In genomic region chr9:124261787-124262595, GRCh38 we compare ENCODE assay signal across 9 cellular contexts. TPM values are rescaled to one million over a fixed set of nuclear protein-coding genes. Genes with fewer than 3 reads are reported as not detected.
DNase-seq lines count a peak whose midpoint lies in the region; ATAC-seq, FAIRE-seq and TF ChIP-seq lines count a peak whose summit lies in the region.
"Had no signal": no experiment of that assay in that cellular context is flagged by ENCODE, and none has a peak within 500 bp of the region (broad histone marks: within the 10 kb centered on the region; RNA-seq: fewer than 3 reads in every experiment).

No MANE protein-coding gene starts in this region.

- H3K27me3 ChIP-seq in heart right ventricle, result no peaks in the 10 kb centered on the region
- H3K27me3 ChIP-seq in H1 (replicated peaks in 1 of 4; ENCODE audit: control insufficient read depth in 3 of 4, extremely low read depth in 1 of 4, insufficient read depth in 3 of 4, low read length in 3 of 4), result no peaks in the 10 kb centered on the region; a peak in 2 of 7 replicates
- no peaks in the 10 kb centered on the region for H3K27me3 ChIP-seq in aorta (ENCODE audit: control insufficient read depth in 1 of 2, insufficient read depth in 2 of 2, low read length in 1 of 2)
- peaks cover 4% of the 10 kb centered on the region for H3K27me3 ChIP-seq in CD8-positive, alpha-beta T cell (ENCODE audit: insufficient read depth, low read length)

- no peaks in the 10 kb centered on the region for H3K36me3 Mint-ChIP-seq in nephron progenitor cell (ENCODE audit: low read depth)
- H3K36me3 Mint-ChIP-seq in CD8-positive, alpha-beta T cell, result no peaks in the 10 kb centered on the region

- no peak overlapping the region for H2BK20ac ChIP-seq in H1 (ENCODE audit: low read length)

- no peak overlapping the region for H3K14ac ChIP-seq in H1 (ENCODE audit: insufficient read length)

- no peak overlapping the region for H3K4ac ChIP-seq in H1 (replicated peaks; ENCODE audit: insufficient read length, low read depth, low read length)

- TF ChIP-seq CTCF in heart right ventricle (IDR thresholded peaks at IDR 0.05) (no peak), H1 (IDR thresholded peaks at IDR 0.05; ENCODE audit: control extremely low read depth in 1 of 3, insufficient read depth in 1 of 3, low read depth in 1 of 3, low read length in 3 of 3) (no peak), nephron progenitor cell (IDR thresholded peaks at IDR 0.05) (no peak)
- no peak for TF ChIP-seq CTCF in CD8-positive, alpha-beta T cell (IDR thresholded peaks at IDR 0.05)

- peak overlapping the region; percentile 80; the same call in 1 of the 2 replicates for H2BK12ac ChIP-seq in H1 (ENCODE audit: low read depth, low read length)

- no peaks in the 10 kb centered on the region for H3K9me3 Mint-ChIP-seq in nephron progenitor cell
- no peaks in the 10 kb centered on the region for H3K9me3 Mint-ChIP-seq in CD8-positive, alpha-beta T cell
- H3K9me3 Mint-ChIP-seq in stimulated activated naive CD8-positive, alpha-beta T cell treated with anti-CD3 and anti-CD28 coated beads, Interleukin-15, amount 100 ng/mL, for 72 hours, result no peaks in the 10 kb centered on the region
- H3K9me3 Mint-ChIP-seq: activated naive CD8-positive, alpha-beta T cell treated with anti-CD3 and anti-CD28 coated beads, Interleukin-2, amount 10 ng/mL, durations not matched to agents 7 days and 5 days had no signal

- no peak overlapping the region for H4K8ac ChIP-seq in H1 (ENCODE audit: extremely low read depth, insufficient read depth, low read length)

- TF ChIP-seq EP300 in H1 (IDR thresholded peaks at IDR 0.05; ENCODE audit: borderline replicate concordance in 1 of 2, low read depth in 2 of 2, low read length in 2 of 2), result no peak

- H3K56ac ChIP-seq in H1 (replicated peaks; ENCODE audit: insufficient read length, low read depth, low read length), result no peak overlapping the region

- POLR2A ChIA-PET in H1 (lab: Charles Lee; ENCODE audit: partially characterized antibody), result interaction anchor here (1.2 kb wide), 1 partner anchor 20 kb away, joined by 4 read pairs; no protein-coding TSS in a partner anchor
- POLR2A ChIA-PET in CD8-positive, alpha-beta T cell (lab: Charles Lee), result interaction anchor here (0.6 kb wide), 1 partner anchor 105 kb away, joined by 3 read pairs; no protein-coding TSS in a partner anchor

- H3K4me2 ChIP-seq in H1 (ENCODE audit: insufficient read depth in 1 of 2, low read depth in 2 of 2, low read length in 2 of 2), result no peak overlapping the region; a peak in 1 of 4 replicates

- peaks cover 0 to 18% of the 10 kb centered on the region in 2 experiments; a peak in 2 of 4 replicates for H3K79me2 ChIP-seq in H1 (ENCODE audit: control insufficient read depth in 1 of 2, insufficient read depth in 2 of 2, low read length in 2 of 2)

- H3K4me1 Mint-ChIP-seq in nephron progenitor cell, result peaks cover 65% of the 10 kb centered on the region
- peaks cover 11% of the 10 kb centered on the region for H3K4me1 Mint-ChIP-seq in CD8-positive, alpha-beta T cell (ENCODE audit: low read depth)
- peaks cover 44% of the 10 kb centered on the region for H3K4me1 Mint-ChIP-seq in stimulated activated naive CD8-positive, alpha-beta T cell treated with anti-CD3 and anti-CD28 coated beads, Interleukin-15, amount 100 ng/mL, for 72 hours

- DNase-seq in heart right ventricle (no peak), cardiac septum (ENCODE audit: low spot score) (no peak), H1 (ENCODE audit: low read depth in 1 of 2, low spot score in 2 of 2) (no peak), nephron progenitor cell (no peak), aorta (no peak), NOMO-1 (lab: John Stamatoyannopoulos, UW; ENCODE audit: unreplicated experiment in 2 of 2) (no peak)
- DNase-seq in CD8-positive, alpha-beta T cell, result no peak
- no peak for DNase-seq in stimulated activated naive CD8-positive, alpha-beta T cell treated with anti-CD3 and anti-CD28 coated beads, Interleukin-15, amount 100 ng/mL, for 72 hours
- DNase-seq: activated naive CD8-positive, alpha-beta T cell treated with anti-CD3 and anti-CD28 coated beads, Interleukin-2, amount 10 ng/mL, durations not matched to agents 7 days and 5 days had no signal

- H3K23me2 ChIP-seq in H1 (ENCODE audit: low read depth, low read length), result peaks cover 10% of the 10 kb centered on the region

- H3K4me3 ChIP-seq in heart right ventricle (peak overlapping the region in 5 of 10 donors; percentile 2 to 66 (median 7)), H1 (ENCODE audit: extremely low read depth in 1 of 4, insufficient read depth in 2 of 4, low read depth in 3 of 4, low read length in 4 of 4) (no peak overlapping the region), aorta (ENCODE audit: low read length in 2 of 2) (no peak overlapping the region)
- no peak overlapping the region for H3K4me3 ChIP-seq in CD8-positive, alpha-beta T cell (ENCODE audit: low read depth, low read length)

- peaks cover 0 to 2% of the 10 kb centered on the region in 2 experiments for H4K20me1 ChIP-seq in H1 (replicated peaks in 1 of 2; ENCODE audit: control insufficient read depth in 1 of 2, insufficient read depth in 2 of 2, low read length in 2 of 2)

- no peak overlapping the region; the same call in 1 of the 2 replicates for H3K18ac ChIP-seq in H1 (ENCODE audit: extremely low read depth, low read length)

- H2BK5ac ChIP-seq in H1 (ENCODE audit: low read depth, low read length), result peak overlapping the region; percentile 16; the same call in 1 of the 2 replicates

- H3K36me3 ChIP-seq in heart right ventricle (peaks cover 0 to 12% (median 0%) of the 10 kb centered on the region in 9 donors), H1 (ENCODE audit: control insufficient read depth in 2 of 4, insufficient read depth in 4 of 4, low read length in 3 of 4) (no peaks in the 10 kb centered on the region), aorta (ENCODE audit: control insufficient read depth in 1 of 2, insufficient read depth in 2 of 2, low read length in 1 of 2) (no peaks in the 10 kb centered on the region)
- no peaks in the 10 kb centered on the region for H3K36me3 ChIP-seq in CD8-positive, alpha-beta T cell (ENCODE audit: insufficient read depth, low read length)

- no peak overlapping the region for H3K23ac ChIP-seq in H1 (ENCODE audit: insufficient read length)

- WGBS in heart right ventricle, 2 donors, result 70 to 82% methylated on average over 11 of the region's 11 CpGs
- WGBS in H1 (ENCODE audit: extremely low coverage in 1 of 2, insufficient coverage in 1 of 2, insufficient read length in 1 of 2, insufficient replicate concordance in 2 of 2, low coverage in 1 of 2, low lambda C conversion rate in 2 of 2, missing lambda C conversion rate in 1 of 2), 2 experiments, result 86% methylated on average over 11 of the region's 11 CpGs; no CpG with 5 or more reads in 1 of the 2 experiments
- WGBS in aorta, 2 donors, result 25% methylated on average over 11 of the region's 11 CpGs

- CTCF ChIA-PET in H1 (lab: Charles Lee; ENCODE audit: partially characterized antibody), result interaction anchor here (0.5 to 1.4 kb wide), 6 partner anchors 31 to 1905 kb away, joined by 3 to 4 read pairs (median 4); no protein-coding TSS in a partner anchor
- CTCF ChIA-PET in CD8-positive, alpha-beta T cell (lab: Charles Lee), result no interaction called here

- H3K9me3 ChIP-seq in heart right ventricle (no peaks in the 10 kb centered on the region), H1 (ENCODE audit: insufficient read depth in 2 of 2, low read depth in 1 of 2, low read length in 1 of 2) (no peaks in the 10 kb centered on the region), aorta (ENCODE audit: control insufficient read depth, low read length) (no peaks in the 10 kb centered on the region)
- H3K9me3 ChIP-seq in CD8-positive, alpha-beta T cell (ENCODE audit: low read length), result no peaks in the 10 kb centered on the region

- no peaks in the 10 kb centered on the region for H3K27me3 Mint-ChIP-seq in nephron progenitor cell (ENCODE audit: low read depth, poor library complexity)
- peaks cover 24% of the 10 kb centered on the region for H3K27me3 Mint-ChIP-seq in CD8-positive, alpha-beta T cell (ENCODE audit: low read depth)
- H3K27me3 Mint-ChIP-seq in stimulated activated naive CD8-positive, alpha-beta T cell treated with anti-CD3 and anti-CD28 coated beads, Interleukin-15, amount 100 ng/mL, for 72 hours, result peaks cover 82% of the 10 kb centered on the region

- no peak overlapping the region for H2AFZ ChIP-seq in H1 (ENCODE audit: low read length)

- H3K27ac ChIP-seq in heart right ventricle (peak overlapping the region in 6 of 10 donors; percentile 19 to 93 (median 77)), H1 (ENCODE audit: low read depth, low read length) (no peak overlapping the region), aorta (ENCODE audit: low read depth in 1 of 2, low read length in 2 of 2) (peak overlapping the region; percentile 68 to 70)
- no peak overlapping the region for H3K27ac ChIP-seq in CD8-positive, alpha-beta T cell (ENCODE audit: low read depth, low read length)

- H2BK15ac ChIP-seq in H1 (ENCODE audit: low read length), result peak overlapping the region; percentile 4; the same call in 1 of the 2 replicates

- no peak for TF ChIP-seq RAD21 in H1 (IDR thresholded peaks at IDR 0.05 in 1 of 2, conservative IDR thresholded peaks at IDR 0.05 in 1 of 2; ENCODE audit: low read depth in 2 of 2, low read length in 2 of 2)

- H2BK120ac ChIP-seq in H1 (replicated peaks; ENCODE audit: low read depth, low read length), result peak overlapping the region; percentile 15

- peaks cover 6% of the 10 kb centered on the region for H3K79me1 ChIP-seq in H1 (ENCODE audit: low read depth, low read length)

- TF ChIP-seq POLR2A in H1 (IDR thresholded peaks at IDR 0.05; ENCODE audit: control extremely low read depth in 1 of 2, low read depth in 2 of 2, low read length in 2 of 2), result no peak

- H3K9ac ChIP-seq in H1 (replicated peaks in 1 of 4; ENCODE audit: extremely low read depth in 1 of 4, low read depth in 3 of 4, low read length in 3 of 4), result no peak overlapping the region

- no peak overlapping the region for H4K91ac ChIP-seq in H1 (replicated peaks; ENCODE audit: insufficient read length, low read length)

- intact Hi-C loops in heart right ventricle (cut with DNase I), result loop anchor here in 1 of 10 donors (5.0 kb wide), 1 partner anchor 40 kb away; no protein-coding TSS in a partner anchor
- intact Hi-C loops in cardiac septum (cut with DNase I), result no loop called here
- intact Hi-C loops in aorta (cut with DNase I), result no loop called here
- intact Hi-C loops in CD8-positive, alpha-beta T cell (cut with DNase I, micrococcal nuclease), result no loop called here

- no peak for FAIRE-seq in H1 (lab: Jason Lieb, UNC)

- peak overlapping the region; percentile 53 for H3K4me3 Mint-ChIP-seq in nephron progenitor cell
- no peak overlapping the region for H3K4me3 Mint-ChIP-seq in CD8-positive, alpha-beta T cell
- H3K4me3 Mint-ChIP-seq in stimulated activated naive CD8-positive, alpha-beta T cell treated with anti-CD3 and anti-CD28 coated beads, Interleukin-15, amount 100 ng/mL, for 72 hours, result no peak overlapping the region
- H3K4me3 Mint-ChIP-seq: activated naive CD8-positive, alpha-beta T cell treated with anti-CD3 and anti-CD28 coated beads, Interleukin-2, amount 10 ng/mL, durations not matched to agents 7 days and 5 days had no signal

- H3K27ac Mint-ChIP-seq in nephron progenitor cell, result no peak overlapping the region
- no peak overlapping the region for H3K27ac Mint-ChIP-seq in CD8-positive, alpha-beta T cell
- H3K27ac Mint-ChIP-seq in stimulated activated naive CD8-positive, alpha-beta T cell treated with anti-CD3 and anti-CD28 coated beads, Interleukin-15, amount 100 ng/mL, for 72 hours, result no peak overlapping the region
- H3K27ac Mint-ChIP-seq: activated naive CD8-positive, alpha-beta T cell treated with anti-CD3 and anti-CD28 coated beads, Interleukin-2, amount 10 ng/mL, durations not matched to agents 7 days and 5 days had no signal

- no peak for ATAC-seq in heart right ventricle
- no peak for ATAC-seq in aorta (ENCODE audit: low FRiP score)
- no peak for ATAC-seq in CD8-positive, alpha-beta T cell
- ATAC-seq in stimulated activated naive CD8-positive, alpha-beta T cell treated with anti-CD3 and anti-CD28 coated beads, Interleukin-15, amount 100 ng/mL, for 72 hours, result no peak

- H2AK5ac ChIP-seq in H1 (ENCODE audit: low read depth, low read length), result peak overlapping the region; percentile 86; the same call in 1 of the 2 replicates

- H3K4me1 ChIP-seq in heart right ventricle (peaks cover 14 to 81% (median 46%) of the 10 kb centered on the region in 9 donors), H1 (replicated peaks in 1 of 4; ENCODE audit: control insufficient read depth in 3 of 4, insufficient read depth in 4 of 4, low read length in 3 of 4) (peaks cover 9 to 20% (median 13%) of the 10 kb centered on the region in 4 experiments; a peak in 6 of 7 replicates), aorta (ENCODE audit: control insufficient read depth in 1 of 2, insufficient read depth in 2 of 2, low read length in 2 of 2) (peaks cover 6 to 19% of the 10 kb centered on the region in 2 donors)
- no peaks in the 10 kb centered on the region for H3K4me1 ChIP-seq in CD8-positive, alpha-beta T cell (ENCODE audit: insufficient read depth, low read length)

- H4K5ac ChIP-seq in H1 (ENCODE audit: insufficient read length, low read depth, low read length), result no peak overlapping the region

RNA-seq across cellular contexts. Expression of gene NEK6, which starts 4.2 kb away (rescaled TPM):
- 10 to 100 TPM in 4 of 10 donors, 1 to 10 TPM in 6; 4.6 to 22.4 (median 7.9) TPM for total RNA-seq in heart right ventricle
- polyA plus RNA-seq in heart right ventricle, result 1 to 10 TPM; 1.9 to 2.1 TPM
- 11.6 TPM for total RNA-seq in cardiac septum
- 16.6 and 19.7 TPM in 2 replicates for total RNA-seq in H1 (2021; fragmentation: NEBNext Ultra II Directional; extraction: Animal tissue kit (Norgen Biotek cat#: 25700))
- polyA plus RNA-seq in H1 (2011; rRNA removed), result 17.7 and 23.9 TPM in 2 replicates
- 12.8 TPM for polyA plus RNA-seq in H1 (2011; cell fraction: cytosol; rRNA removed)
- polyA plus RNA-seq in H1 (2011; cell fraction: nucleus; rRNA removed), result 19.1 TPM
- 8.7 to 13.7 TPM (median 12.4 TPM) in 4 replicates for polyA plus RNA-seq in H1 (2012, experiment 1 of 2)
- polyA plus RNA-seq in H1 (2012, experiment 2 of 2), result 6.3 TPM
- polyA plus RNA-seq in H1 (2013, experiment 1 of 2), result 9.1 TPM
- 9.1 TPM for polyA plus RNA-seq in H1 (2013, experiment 2 of 2)
- 21.8 and 31.4 TPM in 2 replicates for polyA minus RNA-seq in H1 (2011; rRNA and poly(A)+ RNA removed)
- 7.7 TPM for polyA minus RNA-seq in H1 (2011; cell fraction: cytosol; rRNA and poly(A)+ RNA removed)
- polyA minus RNA-seq in H1 (2011; cell fraction: nucleus; rRNA and poly(A)+ RNA removed), result 18.9 TPM
- 10 to 100 TPM; 60.5 to 72.8 TPM for total RNA-seq in aorta
- 10 to 100 TPM in 1 of 2 donors, 1 to 10 TPM in 1; 8.2 to 13.4 TPM for polyA plus RNA-seq in aorta
- 1 to 10 TPM; 2.0 to 2.5 TPM for total RNA-seq in CD8-positive, alpha-beta T cell

Comparison
In these comparisons a context has a peak if more than half of its experiments do, and no peak if none do; other contexts are left out.
1. H3K27ac ChIP-seq: peak in heart right ventricle (6 of 10) and aorta (2 of 2); none in H1 (single experiment) and CD8-positive, alpha-beta T cell (single experiment).